Comparison of ENCODE assay signal across 1 cellular context in genomic region chrX:30957753-30958152, GRCh38.
TF ChIP-seq lines count a peak whose summit lies in the region.

No MANE protein-coding gene starts in this region.

TF ChIP-seq in HepG2, 621 proteins besides CTCF, POLR2A, EP300 and RAD21 (continued from another document):
- TF ChIP-seq, protein P1, sequence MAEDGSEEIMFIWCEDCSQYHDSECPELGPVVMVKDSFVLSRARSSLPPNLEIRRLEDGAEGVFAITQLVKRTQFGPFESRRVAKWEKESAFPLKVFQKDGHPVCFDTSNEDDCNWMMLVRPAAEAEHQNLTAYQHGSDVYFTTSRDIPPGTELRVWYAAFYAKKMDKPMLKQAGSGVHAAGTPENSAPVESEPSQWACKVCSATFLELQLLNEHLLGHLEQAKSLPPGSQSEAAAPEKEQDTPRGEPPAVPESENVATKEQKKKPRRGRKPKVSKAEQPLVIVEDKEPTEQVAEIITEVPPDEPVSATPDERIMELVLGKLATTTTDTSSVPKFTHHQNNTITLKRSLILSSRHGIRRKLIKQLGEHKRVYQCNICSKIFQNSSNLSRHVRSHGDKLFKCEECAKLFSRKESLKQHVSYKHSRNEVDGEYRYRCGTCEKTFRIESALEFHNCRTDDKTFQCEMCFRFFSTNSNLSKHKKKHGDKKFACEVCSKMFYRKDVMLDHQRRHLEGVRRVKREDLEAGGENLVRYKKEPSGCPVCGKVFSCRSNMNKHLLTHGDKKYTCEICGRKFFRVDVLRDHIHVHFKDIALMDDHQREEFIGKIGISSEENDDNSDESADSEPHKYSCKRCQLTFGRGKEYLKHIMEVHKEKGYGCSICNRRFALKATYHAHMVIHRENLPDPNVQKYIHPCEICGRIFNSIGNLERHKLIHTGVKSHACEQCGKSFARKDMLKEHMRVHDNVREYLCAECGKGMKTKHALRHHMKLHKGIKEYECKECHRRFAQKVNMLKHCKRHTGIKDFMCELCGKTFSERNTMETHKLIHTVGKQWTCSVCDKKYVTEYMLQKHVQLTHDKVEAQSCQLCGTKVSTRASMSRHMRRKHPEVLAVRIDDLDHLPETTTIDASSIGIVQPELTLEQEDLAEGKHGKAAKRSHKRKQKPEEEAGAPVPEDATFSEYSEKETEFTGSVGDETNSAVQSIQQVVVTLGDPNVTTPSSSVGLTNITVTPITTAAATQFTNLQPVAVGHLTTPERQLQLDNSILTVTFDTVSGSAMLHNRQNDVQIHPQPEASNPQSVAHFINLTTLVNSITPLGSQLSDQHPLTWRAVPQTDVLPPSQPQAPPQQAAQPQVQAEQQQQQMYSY (CRISPR knock-in tag; IDR thresholded peaks at IDR 0.05): peak; percentile 88
- peak in 1 of 2 experiments; percentile 28; a peak in 1 of 4 replicates for TF ChIP-seq NR2F1 (CRISPR knock-in tag; IDR thresholded peaks at IDR 0.05)
- no peak for TF ChIP-seq ZNF607 (CRISPR knock-in tag; IDR thresholded peaks at IDR 0.05; ENCODE audit: borderline replicate concordance)
- TF ChIP-seq, protein P2, sequence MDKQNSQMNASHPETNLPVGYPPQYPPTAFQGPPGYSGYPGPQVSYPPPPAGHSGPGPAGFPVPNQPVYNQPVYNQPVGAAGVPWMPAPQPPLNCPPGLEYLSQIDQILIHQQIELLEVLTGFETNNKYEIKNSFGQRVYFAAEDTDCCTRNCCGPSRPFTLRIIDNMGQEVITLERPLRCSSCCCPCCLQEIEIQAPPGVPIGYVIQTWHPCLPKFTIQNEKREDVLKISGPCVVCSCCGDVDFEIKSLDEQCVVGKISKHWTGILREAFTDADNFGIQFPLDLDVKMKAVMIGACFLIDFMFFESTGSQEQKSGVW (CRISPR knock-in tag; IDR thresholded peaks at IDR 0.05; ENCODE audit: borderline replicate concordance): no peak
- peak; percentile 77 for TF ChIP-seq FOSL2 (CRISPR knock-in tag; IDR thresholded peaks at IDR 0.05)
